8 cellular contexts compared by ENCODE assay signal in the genomic region with DNA sequence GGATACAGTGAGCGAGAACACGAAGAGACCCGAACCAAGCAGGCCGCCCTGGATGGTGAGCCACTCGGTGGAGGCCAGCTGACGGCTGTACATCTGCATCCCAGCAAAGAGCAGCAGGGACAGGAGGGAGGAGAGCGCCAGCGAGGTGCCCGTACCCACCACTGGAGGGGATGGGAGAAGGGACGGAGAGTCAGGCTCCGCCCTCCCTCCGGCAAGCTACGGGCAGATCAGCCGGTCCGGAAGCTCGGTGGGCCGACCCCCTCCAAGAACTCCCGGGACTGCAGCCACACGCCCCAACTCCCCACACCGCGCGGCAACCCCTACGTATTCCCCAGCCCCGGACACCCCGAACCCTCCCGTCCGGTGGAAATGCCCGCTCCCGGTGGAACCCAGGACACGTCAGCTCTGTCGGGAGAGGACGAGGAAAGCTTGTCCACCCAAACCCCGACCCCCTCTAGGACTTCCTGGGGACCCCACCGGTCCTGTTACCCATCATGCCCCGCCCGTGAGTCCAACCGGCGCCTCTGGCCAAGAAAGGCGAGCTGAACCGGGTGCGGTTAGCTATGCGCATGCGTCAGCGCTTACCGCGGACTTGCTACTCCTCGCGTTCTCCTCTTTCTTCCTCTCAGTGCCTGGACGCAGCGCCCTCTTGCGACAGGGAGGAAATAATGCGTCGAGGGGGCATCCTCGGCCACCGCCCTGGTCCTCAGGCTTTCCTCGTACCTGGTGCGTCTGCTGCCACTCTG. TPM values are rescaled to one million over a fixed set of nuclear protein-coding genes. Genes with fewer than 3 reads are reported as not detected.
DNase-seq lines count a peak whose midpoint lies in the region; ATAC-seq and TF ChIP-seq lines count a peak whose summit lies in the region.

TSS of gene KRTCAP2 (minus strand) at position 573 of the 746 bp plus-strand sequence. CDS start at position 493, 80 bp downstream.

- intact Hi-C loops in heart right ventricle (cut with DNase I) = loop anchor here in 2 of 10 donors (5.0 to 10.0 kb wide), 2 partner anchors 36 to 52 kb away; partner anchors contain the start of gene SLC50A1 (in 1 of the 2)

- CTCF ChIA-PET in T-cell (lab: Charles Lee) = interaction anchor here (0.6 to 3.4 kb wide), 32 partner anchors 10 to 1275 kb away, joined by 3 to 33 read pairs (median 4); partner anchors contain the start of genes CLK2 (in 1 of the 2), PBXIP1 (in 1 of the 2) and SLC50A1 (in 1 of the 2)

- H3K27me3 ChIP-seq in heart right ventricle = peaks cover 7 to 28% (median 19%) of the 10 kb centered on the region in 7 donors

- POLR2A ChIA-PET in T-cell (lab: Charles Lee) = interaction anchor here in 1 of 2 donors (0.5 to 1.2 kb wide), 3 partner anchors 8 to 188 kb away, joined by 7 to 20 read pairs (median 13); no protein-coding TSS in a partner anchor

- no peaks in the 10 kb centered on the region for H3K9me3 ChIP-seq in heart right ventricle

- H3K4me1 Mint-ChIP-seq in T-cell (peaks cover 44 to 50% (median 47%) of the 10 kb centered on the region in 3 donors), progenitor cell of endocrine pancreas (ENCODE audit: low read depth) (peaks cover 29% of the 10 kb centered on the region)

- no peaks in the 10 kb centered on the region for H3K9me3 Mint-ChIP-seq in T-cell
- H3K9me3 Mint-ChIP-seq in progenitor cell of endocrine pancreas (ENCODE audit: low read depth) = no peaks in the 10 kb centered on the region

- WGBS in adipose tissue, 3 donors = 0 to 1% (median 0%) methylated on average over 54 to 57 of the region's 57 CpGs
- WGBS in heart right ventricle, 2 donors = 1% methylated on average over 57 of the region's 57 CpGs

- H3K27ac ChIP-seq in adipose tissue (ENCODE audit: low read depth, low read length) = peak within 1 kb of the TSS; percentile 34
- peak within 1 kb of the TSS; percentile 72 to 98 (median 94) for H3K27ac ChIP-seq in heart right ventricle

- H3K4me3 Mint-ChIP-seq in T-cell (peak within 1 kb of the TSS; percentile 99 to 100 (median 99)), progenitor cell of endocrine pancreas (ENCODE audit: low read depth) (peak within 1 kb of the TSS; percentile 93)

- peak within 1 kb of the TSS; percentile 99 for H3K27ac Mint-ChIP-seq in T-cell
- peak within 1 kb of the TSS; percentile 96 for H3K27ac Mint-ChIP-seq in progenitor cell of endocrine pancreas

- DNase-seq in NCI-H1436 treated with DMSO at 0.1 percent for 48 hours (lab: John Stamatoyannopoulos, UW) (peak; percentile 77), T-cell (peak; percentile 84 to 94 (median 90)), heart right ventricle (peak; percentile 94 to 96), progenitor cell of endocrine pancreas (ENCODE audit: low spot score, unreplicated experiment) (peak; percentile 90), ureter (ENCODE audit: low spot score) (peak; percentile 96)

- H3K4me3 ChIP-seq in heart right ventricle = peak within 1 kb of the TSS; percentile 63 to 95 (median 78)

- H3K36me3 ChIP-seq in heart right ventricle = peaks cover 0 to 35% (median 12%) of the 10 kb centered on the region in 9 donors

- peaks cover 10% of the 10 kb centered on the region for H3K36me3 Mint-ChIP-seq in T-cell
- H3K36me3 Mint-ChIP-seq in progenitor cell of endocrine pancreas (ENCODE audit: insufficient read depth) = peaks cover 6% of the 10 kb centered on the region

- H3K4me1 ChIP-seq in heart right ventricle = peaks cover 5 to 47% (median 24%) of the 10 kb centered on the region in 9 donors

- H3K27me3 Mint-ChIP-seq in T-cell = no peaks in the 10 kb centered on the region
- H3K27me3 Mint-ChIP-seq in progenitor cell of endocrine pancreas = no peaks in the 10 kb centered on the region

- peak; percentile 93 for TF ChIP-seq CTCF in GM12874 (IDR thresholded peaks at IDR 0.05; ENCODE audit: insufficient read depth, low read depth, low read length)
- TF ChIP-seq CTCF in heart right ventricle (IDR thresholded peaks at IDR 0.05) = peak; percentile 93 to 98 (median 95)
- TF ChIP-seq CTCF in progenitor cell of endocrine pancreas (IDR thresholded peaks at IDR 0.05; ENCODE audit: unreplicated experiment) = peak; percentile 92

- ATAC-seq in HG02763 (IDR thresholded peaks at IDR 0.05; ENCODE audit: unreplicated experiment) (peak; percentile 86), T-cell (replicated peaks in 1 of 4) (peak; percentile 78 to 85 (median 84)), heart right ventricle (peak; percentile 85 to 92 (median 90))

RNA-seq across cellular contexts. Expression of gene KRTCAP2, which starts in this region (rescaled TPM):
- total RNA-seq in T-cell = 100 to 1,000 TPM in 4 of 5 donors, 10 to 100 TPM in 1; 93.6 to 150 (median 138) TPM
- 100 to 1,000 TPM; 176 to 267 (median 201) TPM for polyA plus RNA-seq in adipose tissue
- 100 to 1,000 TPM in 9 of 10 donors, 10 to 100 TPM in 1; 96.1 to 173 (median 114) TPM for total RNA-seq in heart right ventricle
- 100 to 1,000 TPM; 302 to 355 TPM for polyA plus RNA-seq in heart right ventricle
- total RNA-seq in progenitor cell of endocrine pancreas = 146 and 149 TPM in 2 replicates
- total RNA-seq in ureter = 293 TPM

Comparison
In these comparisons a context has a peak if more than half of its experiments do, and no peak if none do; other contexts are left out.
1. Peak in every context shown above with its lines: DNase-seq, ATAC-seq, H3K4me3 ChIP-seq and H3K27ac ChIP-seq.